Comparison of ENCODE assay signal across 17 cellular contexts in genomic region chr1:23787701-23788100, GRCh38.
"Had no signal": no experiment of that assay in that cellular context is flagged by ENCODE, and none has a peak within 500 bp of the region (broad histone marks: within the 10 kb centered on the region; RNA-seq: fewer than 3 reads in every experiment).

No MANE protein-coding gene starts in this region.

- H3K27ac ChIP-seq: colonic mucosa, ovary, right atrium auricular region, upper lobe of right lung had no signal

- H3K27me3 Mint-ChIP-seq: activated CD8-positive, alpha-beta memory T cell treated with anti-CD3 and anti-CD28 coated beads, Interleukin-2, amount 10 ng/mL, durations not matched to agents 7 days and 5 days; central memory CD8-positive, alpha-beta T cell; naive thymus-derived CD8-positive, alpha-beta T cell had no signal

- H3K27ac Mint-ChIP-seq: activated CD8-positive, alpha-beta memory T cell treated with anti-CD3 and anti-CD28 coated beads, Interleukin-2, amount 10 ng/mL, durations not matched to agents 7 days and 5 days; activated naive CD4-positive, alpha-beta T cell treated with anti-CD3 and anti-CD28 coated beads, Interleukin-2, amount 50 U/mL, for 72 hours had no signal

- H3K9me3 ChIP-seq: colonic mucosa, ovary, prostate gland, right atrium auricular region, upper lobe of right lung had no signal

- H3K9me3 Mint-ChIP-seq: activated naive CD4-positive, alpha-beta T cell treated with anti-CD3 and anti-CD28 coated beads, Interleukin-2, amount 50 U/mL, for 72 hours; central memory CD8-positive, alpha-beta T cell; naive thymus-derived CD8-positive, alpha-beta T cell had no signal

- DNase-seq: activated CD4-positive, alpha-beta T cell treated with anti-CD3 and anti-CD28 coated beads, Interleukin-2, amount 50 U/mL, for 48 hours; activated CD8-positive, alpha-beta memory T cell treated with anti-CD3 and anti-CD28 coated beads, Interleukin-2, amount 10 ng/mL, durations not matched to agents 7 days and 5 days; activated T-cell treated with anti-CD3 and anti-CD28 coated beads for 4 hours; colonic mucosa; left colon; naive thymus-derived CD8-positive, alpha-beta T cell; ovary; stimulated activated CD4-positive, alpha-beta T cell treated with anti-CD3 and anti-CD28 coated beads, Interleukin-4, amount 100 ng/mL, for 24 hours; stimulated activated naive CD4-positive, alpha-beta T cell treated with Interleukin-2 at 50 U/mL for 16 hours; T-helper 1 cell; upper lobe of right lung had no signal

- FAIRE-seq: astrocyte, keratinocyte had no signal

- ATAC-seq: activated CD8-positive, alpha-beta memory T cell treated with anti-CD3 and anti-CD28 coated beads, Interleukin-2, amount 10 ng/mL, durations not matched to agents 7 days and 5 days; activated naive CD4-positive, alpha-beta T cell treated with anti-CD3 and anti-CD28 coated beads, Interleukin-2, amount 50 U/mL, for 72 hours; left colon; naive thymus-derived CD8-positive, alpha-beta T cell; upper lobe of right lung had no signal

- H3K36me3 ChIP-seq: colonic mucosa, ovary, prostate gland had no signal

- H3K4me3 Mint-ChIP-seq: activated CD8-positive, alpha-beta memory T cell treated with anti-CD3 and anti-CD28 coated beads, Interleukin-2, amount 10 ng/mL, durations not matched to agents 7 days and 5 days; central memory CD8-positive, alpha-beta T cell had no signal

- H3K27me3 ChIP-seq: colonic mucosa, ovary, right atrium auricular region, upper lobe of right lung had no signal

- H3K4me3 ChIP-seq: colonic mucosa, ovary, prostate gland, right atrium auricular region, upper lobe of right lung had no signal
